Comparison of ENCODE assay signal across 25 cellular contexts in the genomic region with DNA sequence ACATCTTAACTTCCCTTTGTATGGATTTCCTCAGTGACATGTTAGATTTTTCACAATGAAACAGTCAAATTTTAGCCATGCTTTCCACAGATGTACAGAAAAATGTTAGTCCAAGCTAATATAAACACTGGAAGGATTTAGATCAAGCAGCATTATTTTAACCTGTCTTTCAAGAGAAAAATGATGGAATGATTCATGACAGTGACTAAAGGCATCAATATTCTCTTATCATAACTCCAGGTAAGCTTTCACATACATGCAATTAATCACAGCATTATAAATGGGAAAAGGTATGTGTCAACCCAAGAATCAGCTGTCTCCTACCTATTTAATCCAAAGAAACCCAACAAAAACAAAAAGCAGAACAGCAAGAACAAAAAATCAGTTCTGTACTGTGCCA.
A peak's percentile ranks its signal among the peaks of the same experiment; 100 is the strongest.
DNase-seq lines count a peak whose midpoint lies in the region; ATAC-seq, FAIRE-seq and TF ChIP-seq lines count a peak whose summit lies in the region.
"Had no signal": no experiment of that assay in that cellular context is flagged by ENCODE, and none has a peak within 500 bp of the region (broad histone marks: within the 10 kb centered on the region; RNA-seq: fewer than 3 reads in every experiment).

No MANE protein-coding gene starts in this region.

- no TSS peak for BruUV-seq in PC-3 (replicated peaks; lab: Mats Ljungman, UMichigan)

- H3K27ac ChIP-seq in PC-3 (ENCODE audit: low read length) (no peak overlapping the region), keratinocyte (ENCODE audit: control insufficient read depth, insufficient read depth, low read length) (peak overlapping the region; percentile 90)
- H3K27ac ChIP-seq: HL-60 had no signal

- H3K79me2 ChIP-seq in PC-3 (ENCODE audit: low read length) (no peaks in the 10 kb centered on the region), keratinocyte (ENCODE audit: control insufficient read depth, insufficient read depth, low read length) (no peaks in the 10 kb centered on the region)

- TF ChIP-seq CTCF in PC-3 (conservative IDR thresholded peaks at IDR 0.05; ENCODE audit: low read depth, low read length) (no peak), bronchial epithelial cell (IDR thresholded peaks at IDR 0.05; ENCODE audit: insufficient read depth, low read length, severe bottlenecking) (no peak), keratinocyte (optimal IDR thresholded peaks at IDR 0.05 in 1 of 3, IDR thresholded peaks at IDR 0.05 in 1 of 3, conservative IDR thresholded peaks at IDR 0.05 in 1 of 3; ENCODE audit: extremely low read depth in 1 of 3, insufficient read depth in 2 of 3, low read length in 3 of 3) (no peak)

- H3K9me3 ChIP-seq in PC-3 (ENCODE audit: low read length): no peaks in the 10 kb centered on the region
- no peaks in the 10 kb centered on the region for H3K9me3 ChIP-seq in keratinocyte (ENCODE audit: control insufficient read depth, low read depth, low read length)
- H3K9me3 ChIP-seq: BE2C, HAP-1 had no signal

- dilution Hi-C loops in keratinocyte (cut with MboI; ENCODE audit: extremely low pct_ligation_motif_present, low sequenced_read_pairs): no loop called here

- no peaks in the 10 kb centered on the region for H3F3A ChIP-seq in PC-3 (ENCODE audit: low read length, unreplicated experiment)

- H3K9me1 ChIP-seq in keratinocyte (ENCODE audit: control insufficient read depth, extremely low read depth, insufficient read depth, low read length): no peaks in the 10 kb centered on the region

- FAIRE-seq in bronchial epithelial cell (lab: Jason Lieb, UNC) (no peak), keratinocyte (lab: Jason Lieb, UNC) (peak; percentile 39), H54 (lab: Jason Lieb, UNC) (no peak)
- FAIRE-seq: A204.1, GM12878, GM19239, H1, HTR-8/SVneo had no signal

- H3K36me3 ChIP-seq in PC-3 (ENCODE audit: low read depth, low read length) (no peaks in the 10 kb centered on the region), bronchial epithelial cell (ENCODE audit: control insufficient read depth, insufficient read depth, low read length) (no peaks in the 10 kb centered on the region), keratinocyte (ENCODE audit: control insufficient read depth in 2 of 2, extremely low read depth in 1 of 2, insufficient read depth in 2 of 2, low read length in 2 of 2) (no peaks in the 10 kb centered on the region)
- H3K36me3 ChIP-seq: BE2C, HAP-1 had no signal

- H2AFZ ChIP-seq in PC-3 (ENCODE audit: low read length) (no peak overlapping the region), keratinocyte (ENCODE audit: control insufficient read depth, low read length) (no peak overlapping the region)

- no peaks in the 10 kb centered on the region for H3K27me3 ChIP-seq in PC-3 (ENCODE audit: low read length)
- H3K27me3 ChIP-seq in bronchial epithelial cell (ENCODE audit: control insufficient read depth, insufficient read depth, low read length): no peaks in the 10 kb centered on the region
- no peaks in the 10 kb centered on the region for H3K27me3 ChIP-seq in keratinocyte (ENCODE audit: control insufficient read depth, extremely low read depth, insufficient read depth, low read length)
- H3K27me3 ChIP-seq: BE2C had no signal

- peaks cover 14% of the 10 kb centered on the region; the same call in 1 of the 2 replicates for H3K4me1 ChIP-seq in PC-3 (ENCODE audit: insufficient read depth, low read length)
- H3K4me1 ChIP-seq in keratinocyte (ENCODE audit: control insufficient read depth, extremely low read depth, insufficient read depth, low read length): peaks cover 42% of the 10 kb centered on the region
- H3K4me1 ChIP-seq: BE2C, HAP-1 had no signal

- no peak for ATAC-seq in PC-3
- ATAC-seq in GM19452 (IDR thresholded peaks at IDR 0.05; ENCODE audit: unreplicated experiment): no peak
- no peak for ATAC-seq in HG02852 (IDR thresholded peaks at IDR 0.05; ENCODE audit: unreplicated experiment)
- ATAC-seq in GM18868 (IDR thresholded peaks at IDR 0.05; ENCODE audit: unreplicated experiment): no peak
- ATAC-seq: GM12878 had no signal

- TF ChIP-seq POLR2A in H54 (IDR thresholded peaks at IDR 0.05; ENCODE audit: low read depth, low read length): no peak

- H3K4me2 ChIP-seq in PC-3 (ENCODE audit: low read length) (no peak overlapping the region), keratinocyte (ENCODE audit: control insufficient read depth, extremely low read depth, insufficient read depth, low read depth, low read length) (no peak overlapping the region)

- intact Hi-C loops in PC-3 (cut with micrococcal nuclease): no loop called here

- CTCF ChIA-PET in PC-3 (lab: Charles Lee): no interaction called here

- no peak overlapping the region for H3K4me3 ChIP-seq in PC-3 (ENCODE audit: low read length)
- H3K4me3 ChIP-seq in bronchial epithelial cell (ENCODE audit: low read depth, low read length): no peak overlapping the region
- no peak overlapping the region for H3K4me3 ChIP-seq in keratinocyte (ENCODE audit: control insufficient read depth in 2 of 3, extremely low read depth in 1 of 3, insufficient read depth in 2 of 3, low read depth in 1 of 3, low read length in 3 of 3)
- H3K4me3 ChIP-seq: GM12878, HAP-1 had no signal

- no peaks in the 10 kb centered on the region for H3K9me2 ChIP-seq in PC-3 (replicated peaks; ENCODE audit: low read length)

- DNase-seq in PC-3 (peak; percentile 55), bronchial epithelial cell (ENCODE audit: low read depth) (peak; percentile 94), keratinocyte (ENCODE audit: low read depth, low spot score) (no peak), H54 (ENCODE audit: insufficient read length, low spot score) (no peak)
- DNase-seq: ACHN; BE2C; C1 segment of cervical spinal cord; CD4-positive, CD25-positive, alpha-beta regulatory T cell; CD8-positive, alpha-beta memory T cell; COR-L47; DMS 273 treated with DMSO at 0.1 percent for 48 hours; DMS53; DND-41; EL; KBM-7 had no signal

- POLR2A ChIA-PET in PC-3 (lab: Charles Lee; ENCODE audit: unreplicated experiment): no interaction called here

- H4K20me1 ChIP-seq in PC-3 (ENCODE audit: low read length) (no peaks in the 10 kb centered on the region), keratinocyte (ENCODE audit: control insufficient read depth, extremely low read depth, insufficient read depth, low read length) (no peaks in the 10 kb centered on the region)

- H3K9ac ChIP-seq in PC-3 (ENCODE audit: low read length): no peak overlapping the region
- no peak overlapping the region for H3K9ac ChIP-seq in keratinocyte (ENCODE audit: control insufficient read depth, extremely low read depth, insufficient read depth, low read length)

Comparison
In these comparisons a context has a peak if more than half of its experiments do, and no peak if none do; other contexts are left out.
1. DNase-seq: peak in PC-3 (single experiment) and bronchial epithelial cell (single experiment); none in keratinocyte (single experiment) and H54 (single experiment).